ENCODE assay signal across 20 cellular contexts in genomic region chr3:89606151-89606550, GRCh38.
DNase-seq lines count a peak whose midpoint lies in the region; TF ChIP-seq lines count a peak whose summit lies in the region.
"Had no signal": no experiment of that assay in that cellular context is flagged by ENCODE, and none has a peak within 500 bp of the region (broad histone marks: within the 10 kb centered on the region; RNA-seq: fewer than 3 reads in every experiment).

No MANE protein-coding gene starts in this region.

- H3K27me3 ChIP-seq in A673 (replicated peaks; ENCODE audit: insufficient read depth, low read depth, low read length, poor library complexity), result no peaks in the 10 kb centered on the region
- H3K27me3 ChIP-seq: SJSA1 had no signal

- intact Hi-C loops in A673 (cut with micrococcal nuclease; ENCODE audit: unreplicated experiment), result no loop called here

- no peak overlapping the region for H3K27ac ChIP-seq in A673 (ENCODE audit: low read depth, low read length, poor library complexity, severe bottlenecking)
- H3K27ac ChIP-seq: KMS-11, SJSA1 had no signal

- POLR2A ChIA-PET in A673 (lab: Charles Lee; ENCODE audit: low non-redundant PET), result no interaction called here

- H3K4me3 ChIP-seq in A673 (ENCODE audit: low read depth, low read length, poor library complexity, severe bottlenecking) (no peak overlapping the region), cardiac fibroblast (replicated peaks in 1 of 2; ENCODE audit: low read depth in 2 of 2, low read length in 2 of 2) (no peak overlapping the region)
- H3K4me3 ChIP-seq: SJSA1 had no signal

- DNase-seq in A673 (ENCODE audit: low spot score) (peak; percentile 47), HCEC 1CT (peak; percentile 17), NCI-H226 (peak; percentile 53), cardiac fibroblast (ENCODE audit: low read depth in 2 of 2) (peak; percentile 10), NCI-H2196 treated with DMSO at 0.1 percent for 48 hours (lab: John Stamatoyannopoulos, UW; ENCODE audit: unreplicated experiment) (no peak), HT-29 (ENCODE audit: low spot score) (no peak)
- no peak for DNase-seq in activated CD8-positive, alpha-beta memory T cell treated with anti-CD3 and anti-CD28 coated beads, Interleukin-2, amount 50 U/mL, for 48 hours
- DNase-seq: ACHN; C1 segment of cervical spinal cord; CD8-positive, alpha-beta memory T cell; DND-41; H9; NCI-H1092 treated with DMSO at 0.1 percent for 48 hours; NCI-H1694; NCI-H2081 treated with DMSO at 0.1 percent for 48 hours; NCI-H2227 treated with DMSO at 0.1 percent for 48 hours; NCI-H524; T-helper 17 cell had no signal

- no TSS peak for BruUV-seq in A673 (replicated peaks; lab: Mats Ljungman, UMichigan)

- H3K9me3 ChIP-seq in A673 (ENCODE audit: low read depth, low read length, poor library complexity, severe bottlenecking), result no peaks in the 10 kb centered on the region
- H3K9me3 ChIP-seq: SJSA1 had no signal

- CTCF ChIA-PET in A673 (lab: Charles Lee), result no interaction called here

- no peaks in the 10 kb centered on the region for H3K36me3 ChIP-seq in A673 (ENCODE audit: insufficient read depth, low read length, poor library complexity, severe bottlenecking)
- H3K36me3 ChIP-seq: SJSA1 had no signal

- no peak for TF ChIP-seq CTCF in A673 (conservative IDR thresholded peaks at IDR 0.05; ENCODE audit: low read depth, low read length)
- no peak for TF ChIP-seq CTCF in cardiac fibroblast (IDR thresholded peaks at IDR 0.05; ENCODE audit: low read depth, low read length)

- no peaks in the 10 kb centered on the region for H3K4me1 ChIP-seq in A673 (ENCODE audit: insufficient read depth, low read length, poor library complexity, severe bottlenecking)
- H3K4me1 ChIP-seq: SJSA1 had no signal

Comparison
In these comparisons a context has a peak if more than half of its experiments do, and no peak if none do; other contexts are left out.
1. DNase-seq: peak in A673 (single experiment), HCEC 1CT (single experiment), NCI-H226 (single experiment) and cardiac fibroblast (2 of 2); none in NCI-H2196 treated with DMSO at 0.1 percent for 48 hours (single experiment), HT-29 (single experiment) and activated CD8-positive, alpha-beta memory T cell treated with anti-CD3 and anti-CD28 coated beads, Interleukin-2, amount 50 U/mL, for 48 hours (single experiment).